10 cellular contexts compared by ENCODE assay signal in the genomic region with DNA sequence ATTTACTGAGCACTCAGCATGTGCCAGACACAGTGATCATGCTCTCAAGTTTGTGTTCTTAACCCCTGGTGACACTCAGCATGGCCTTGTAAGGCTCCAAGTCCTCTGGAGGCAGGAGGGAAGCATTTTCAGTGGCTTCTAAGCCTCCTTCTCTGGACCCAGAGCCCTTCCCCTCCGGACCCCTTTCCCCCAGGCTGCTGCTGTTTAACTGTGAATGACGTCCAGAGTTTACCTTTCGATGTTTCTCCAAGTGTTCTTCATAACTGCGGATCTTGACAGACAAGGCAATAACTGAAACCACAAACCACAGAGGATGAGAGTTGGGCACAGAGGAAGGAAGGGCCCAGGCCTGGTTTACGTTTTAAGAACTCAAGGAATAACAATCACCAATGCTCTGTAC. TPM values are rescaled to one million over a fixed set of nuclear protein-coding genes. Genes with fewer than 3 reads are reported as not detected.
DNase-seq lines count a peak whose midpoint lies in the region; ATAC-seq, FAIRE-seq and TF ChIP-seq lines count a peak whose summit lies in the region.
"Had no signal": no experiment of that assay in that cellular context is flagged by ENCODE, and none has a peak within 500 bp of the region (broad histone marks: within the 10 kb centered on the region; RNA-seq: fewer than 3 reads in every experiment).

No MANE protein-coding gene starts in this region.

- peaks cover 20 to 50% of the 10 kb centered on the region in 2 donors for H3K36me3 Mint-ChIP-seq in CD4-positive, alpha-beta memory T cell

- peaks cover 39% of the 10 kb centered on the region for H3K36me3 ChIP-seq in CD4-positive, alpha-beta memory T cell (ENCODE audit: insufficient read depth, low read length)
- H3K36me3 ChIP-seq in bronchial epithelial cell (ENCODE audit: control insufficient read depth, insufficient read depth, low read length): peaks cover 21% of the 10 kb centered on the region

- H3K9me3 Mint-ChIP-seq in CD4-positive, alpha-beta memory T cell: no peaks in the 10 kb centered on the region
- H3K9me3 Mint-ChIP-seq: type B pancreatic cell had no signal

- H3K4me3 Mint-ChIP-seq in CD4-positive, alpha-beta memory T cell: peak overlapping the region in 7 of 8 donors; percentile 68 to 88 (median 76)
- H3K4me3 Mint-ChIP-seq: type B pancreatic cell had no signal

- TF ChIP-seq CTCF in NB4 (IDR thresholded peaks at IDR 0.05; ENCODE audit: low read depth, low read length): no peak
- no peak for TF ChIP-seq CTCF in bronchial epithelial cell (IDR thresholded peaks at IDR 0.05; ENCODE audit: insufficient read depth, low read length, severe bottlenecking)

- TF ChIP-seq POLR2A in NB4 (IDR thresholded peaks at IDR 0.05; ENCODE audit: extremely low read depth, insufficient read length): no peak

- POLR2A ChIA-PET in CD4-positive, alpha-beta memory T cell (lab: Charles Lee; ENCODE audit: partially characterized antibody): no interaction called here

- peak overlapping the region; percentile 12 for H3K27ac ChIP-seq in CD4-positive, alpha-beta memory T cell (ENCODE audit: low read depth, low read length)

- no peaks in the 10 kb centered on the region for H3K27me3 ChIP-seq in CD4-positive, alpha-beta memory T cell (ENCODE audit: insufficient read depth, low read length)
- H3K27me3 ChIP-seq in bronchial epithelial cell (ENCODE audit: control insufficient read depth, insufficient read depth, low read length): no peaks in the 10 kb centered on the region

- H3K4me1 Mint-ChIP-seq in CD4-positive, alpha-beta memory T cell: peaks cover 16 to 52% (median 32%) of the 10 kb centered on the region in 4 donors

- peak overlapping the region in 6 of 7 donors; percentile 78 to 88 (median 81) for H3K27ac Mint-ChIP-seq in CD4-positive, alpha-beta memory T cell
- H3K27ac Mint-ChIP-seq: type B pancreatic cell had no signal

- H3K27me3 Mint-ChIP-seq in CD4-positive, alpha-beta memory T cell: no peaks in the 10 kb centered on the region
- H3K27me3 Mint-ChIP-seq: type B pancreatic cell had no signal

- peaks cover 34% of the 10 kb centered on the region for H3K4me1 ChIP-seq in CD4-positive, alpha-beta memory T cell (ENCODE audit: insufficient read depth, low read length)

- peak overlapping the region in 1 of 2 donors; percentile 25 for H3K4me3 ChIP-seq in CD4-positive, alpha-beta memory T cell (ENCODE audit: low read length in 2 of 2)
- no peak overlapping the region for H3K4me3 ChIP-seq in NB4 (ENCODE audit: low read depth, low read length)
- no peak overlapping the region for H3K4me3 ChIP-seq in bronchial epithelial cell (ENCODE audit: low read depth, low read length)

- intact Hi-C loops in CD4-positive, alpha-beta memory T cell (cut with micrococcal nuclease): no loop called here
- intact Hi-C loops in left ventricle myocardium superior (cut with micrococcal nuclease): no loop called here

- CTCF ChIA-PET in CD4-positive, alpha-beta memory T cell (lab: Charles Lee; ENCODE audit: partially characterized antibody): no interaction called here

- H3K9me3 ChIP-seq in CD4-positive, alpha-beta memory T cell (ENCODE audit: control insufficient read depth in 1 of 2, low read length in 2 of 2): no peaks in the 10 kb centered on the region

- DNase-seq in CD4-positive, alpha-beta memory T cell: peak in 4 of 5 donors; percentile 22 to 42 (median 24)
- DNase-seq in NB4 (ENCODE audit: low read depth) (peak; percentile 83), bronchial epithelial cell (ENCODE audit: low read depth) (no peak), left lobe of liver (ENCODE audit: low spot score) (no peak), HCEC 1CT (no peak), left ventricle myocardium superior (no peak)
- DNase-seq: amygdala, nucleus accumbens had no signal

- ATAC-seq in left lobe of liver: no peak
- ATAC-seq in left ventricle myocardium superior: no peak

- FAIRE-seq in bronchial epithelial cell (lab: Jason Lieb, UNC): peak; percentile 18

RNA-seq across cellular contexts. Expression of gene MRPS15, which starts 6.5 kb away (rescaled TPM):
- 10 to 100 TPM; 32.5 to 33.9 TPM for total RNA-seq in CD4-positive, alpha-beta memory T cell
- 10 to 100 TPM; 67.5 to 86.0 TPM for polyA plus RNA-seq in CD4-positive, alpha-beta memory T cell
- total RNA-seq in bronchial epithelial cell (64.5 and 81.0 TPM in 2 replicates), left lobe of liver (50.0 TPM), left ventricle myocardium superior (119 TPM)

RNA-seq across cellular contexts. Expression of gene OSCP1, which starts 7.4 kb away (rescaled TPM):
- total RNA-seq in CD4-positive, alpha-beta memory T cell: 1 to 10 TPM in 1 of 2 experiments, not detected in 1; 1.4 TPM
- 1 to 10 TPM in 1 of 2 donors, under 1 TPM in 1; 0.93 to 1.1 TPM for polyA plus RNA-seq in CD4-positive, alpha-beta memory T cell
- 3.7 and 8.8 TPM in 2 replicates for total RNA-seq in bronchial epithelial cell
- 1.2 TPM for total RNA-seq in left lobe of liver
- 3.8 TPM for total RNA-seq in left ventricle myocardium superior

RNA-seq across cellular contexts. Expression of gene CSF3R, which starts 25.0 kb away (rescaled TPM):
- under 1 TPM; 0.61 to 0.87 TPM for total RNA-seq in CD4-positive, alpha-beta memory T cell
- polyA plus RNA-seq in CD4-positive, alpha-beta memory T cell: not detected
- total RNA-seq in bronchial epithelial cell: 0.79 TPM in 1 of 2 replicates, not detected in the other
- 4.3 TPM for total RNA-seq in left lobe of liver
- total RNA-seq in left ventricle myocardium superior: 6.4 TPM
- total RNA-seq: M059J had no signal

RNA-seq across cellular contexts. Expression of gene LSM10, which starts 60.0 kb away (rescaled TPM):
- total RNA-seq in CD4-positive, alpha-beta memory T cell: 10 to 100 TPM; 51.0 to 53.0 TPM
- 100 to 1,000 TPM; 112 to 187 TPM for polyA plus RNA-seq in CD4-positive, alpha-beta memory T cell
- total RNA-seq in bronchial epithelial cell: 7.6 and 11.5 TPM in 2 replicates
- total RNA-seq in left lobe of liver: 20.9 TPM
- 58.7 TPM for total RNA-seq in left ventricle myocardium superior

Comparison
In these comparisons a context has a peak if more than half of its experiments do, and no peak if none do; other contexts are left out.
1. DNase-seq: peak in CD4-positive, alpha-beta memory T cell (4 of 5) and NB4 (single experiment); none in bronchial epithelial cell (single experiment), left lobe of liver (single experiment), HCEC 1CT (single experiment) and left ventricle myocardium superior (single experiment).